ENCODE assay signal across 1 cellular context in genomic region chr20:4074877-4075455, GRCh38.
TF ChIP-seq lines count a peak whose summit lies in the region.

No MANE protein-coding gene starts in this region.

TF ChIP-seq in HEK293T, 16 proteins besides CTCF, POLR2A, EP300 and RAD21 (continued from another document):
- TF ChIP-seq PKNOX1 (IDR thresholded peaks at IDR 0.05) (no peak), LEF1 (IDR thresholded peaks at IDR 0.05; ENCODE audit: borderline replicate concordance) (no peak), FOXA1 (IDR thresholded peaks at IDR 0.05) (no peak), ARNT (IDR thresholded peaks at IDR 0.05) (no peak), FOXM1 (IDR thresholded peaks at IDR 0.05; ENCODE audit: borderline replicate concordance) (no peak), BHLHE40 (IDR thresholded peaks at IDR 0.05; ENCODE audit: borderline replicate concordance) (no peak), ELF4 (IDR thresholded peaks at IDR 0.05) (no peak), HDGF (IDR thresholded peaks at IDR 0.05; ENCODE audit: borderline replicate concordance) (no peak), TARDBP (IDR thresholded peaks at IDR 0.05) (no peak), SP1 (IDR thresholded peaks at IDR 0.05) (no peak), FOXK2 (IDR thresholded peaks at IDR 0.05) (no peak), ZNF384 (IDR thresholded peaks at IDR 0.05) (no peak)
